ENCODE assay signal across 1 cellular context in genomic region chr9:137672907-137673791, GRCh38.
TF ChIP-seq lines count a peak whose summit lies in the region.

No MANE protein-coding gene starts in this region.

TF ChIP-seq in GM12878, 131 proteins besides CTCF, POLR2A, EP300 and RAD21 (continued from another document and continues in another):
- TF ChIP-seq, protein P1, sequence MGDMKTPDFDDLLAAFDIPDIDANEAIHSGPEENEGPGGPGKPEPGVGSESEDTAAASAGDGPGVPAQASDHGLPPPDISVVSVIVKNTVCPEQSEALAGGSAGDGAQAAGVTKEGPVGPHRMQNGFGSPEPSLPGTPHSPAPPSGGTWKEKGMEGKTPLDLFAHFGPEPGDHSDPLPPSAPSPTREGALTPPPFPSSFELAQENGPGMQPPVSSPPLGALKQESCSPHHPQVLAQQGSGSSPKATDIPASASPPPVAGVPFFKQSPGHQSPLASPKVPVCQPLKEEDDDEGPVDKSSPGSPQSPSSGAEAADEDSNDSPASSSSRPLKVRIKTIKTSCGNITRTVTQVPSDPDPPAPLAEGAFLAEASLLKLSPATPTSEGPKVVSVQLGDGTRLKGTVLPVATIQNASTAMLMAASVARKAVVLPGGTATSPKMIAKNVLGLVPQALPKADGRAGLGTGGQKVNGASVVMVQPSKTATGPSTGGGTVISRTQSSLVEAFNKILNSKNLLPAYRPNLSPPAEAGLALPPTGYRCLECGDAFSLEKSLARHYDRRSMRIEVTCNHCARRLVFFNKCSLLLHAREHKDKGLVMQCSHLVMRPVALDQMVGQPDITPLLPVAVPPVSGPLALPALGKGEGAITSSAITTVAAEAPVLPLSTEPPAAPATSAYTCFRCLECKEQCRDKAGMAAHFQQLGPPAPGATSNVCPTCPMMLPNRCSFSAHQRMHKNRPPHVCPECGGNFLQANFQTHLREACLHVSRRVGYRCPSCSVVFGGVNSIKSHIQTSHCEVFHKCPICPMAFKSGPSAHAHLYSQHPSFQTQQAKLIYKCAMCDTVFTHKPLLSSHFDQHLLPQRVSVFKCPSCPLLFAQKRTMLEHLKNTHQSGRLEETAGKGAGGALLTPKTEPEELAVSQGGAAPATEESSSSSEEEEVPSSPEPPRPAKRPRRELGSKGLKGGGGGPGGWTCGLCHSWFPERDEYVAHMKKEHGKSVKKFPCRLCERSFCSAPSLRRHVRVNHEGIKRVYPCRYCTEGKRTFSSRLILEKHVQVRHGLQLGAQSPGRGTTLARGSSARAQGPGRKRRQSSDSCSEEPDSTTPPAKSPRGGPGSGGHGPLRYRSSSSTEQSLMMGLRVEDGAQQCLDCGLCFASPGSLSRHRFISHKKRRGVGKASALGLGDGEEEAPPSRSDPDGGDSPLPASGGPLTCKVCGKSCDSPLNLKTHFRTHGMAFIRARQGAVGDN (IDR thresholded peaks at IDR 0.05), result no peak
- no peak for TF ChIP-seq STAT3 (IDR thresholded peaks at IDR 0.05; ENCODE audit: low read depth, low read length)
- TF ChIP-seq SUZ12 (IDR thresholded peaks at IDR 0.05; ENCODE audit: unreplicated experiment), result no peak
- TF ChIP-seq KLF5 (IDR thresholded peaks at IDR 0.05; ENCODE audit: partially characterized antibody), result no peak
- no peak for TF ChIP-seq POLR2AphosphoS5 (IDR thresholded peaks at IDR 0.05; ENCODE audit: low read length)
- TF ChIP-seq ZNF622 (IDR thresholded peaks at IDR 0.05), result no peak
- TF ChIP-seq SMAD1 (IDR thresholded peaks at IDR 0.05; ENCODE audit: low read depth, partially characterized antibody), result no peak
- peak; percentile 97 for TF ChIP-seq MEF2B (IDR thresholded peaks at IDR 0.05; ENCODE audit: partially characterized antibody, poor library complexity, severe bottlenecking)
- no peak for TF ChIP-seq SREBF2 (IDR thresholded peaks at IDR 0.05; ENCODE audit: low read length)
- TF ChIP-seq, protein P2, sequence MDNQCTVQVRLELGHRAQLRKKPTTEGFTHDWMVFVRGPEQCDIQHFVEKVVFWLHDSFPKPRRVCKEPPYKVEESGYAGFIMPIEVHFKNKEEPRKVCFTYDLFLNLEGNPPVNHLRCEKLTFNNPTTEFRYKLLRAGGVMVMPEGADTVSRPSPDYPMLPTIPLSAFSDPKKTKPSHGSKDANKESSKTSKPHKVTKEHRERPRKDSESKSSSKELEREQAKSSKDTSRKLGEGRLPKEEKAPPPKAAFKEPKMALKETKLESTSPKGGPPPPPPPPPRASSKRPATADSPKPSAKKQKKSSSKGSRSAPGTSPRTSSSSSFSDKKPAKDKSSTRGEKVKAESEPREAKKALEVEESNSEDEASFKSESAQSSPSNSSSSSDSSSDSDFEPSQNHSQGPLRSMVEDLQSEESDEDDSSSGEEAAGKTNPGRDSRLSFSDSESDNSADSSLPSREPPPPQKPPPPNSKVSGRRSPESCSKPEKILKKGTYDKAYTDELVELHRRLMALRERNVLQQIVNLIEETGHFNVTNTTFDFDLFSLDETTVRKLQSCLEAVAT (IDR thresholded peaks at IDR 0.05), result 0 out of 2 replicates have a peak, but pooled peaks have one; percentile 45
- TF ChIP-seq CEBPB (IDR thresholded peaks at IDR 0.05; ENCODE audit: borderline replicate concordance in 1 of 2, low read depth in 2 of 2, low read length in 2 of 2), result no peak
- TF ChIP-seq SIN3A (IDR thresholded peaks at IDR 0.05; ENCODE audit: low read depth, low read length), result no peak
- TF ChIP-seq E2F4 (IDR thresholded peaks at IDR 0.05; ENCODE audit: low read depth, low read length), result no peak
- no peak for TF ChIP-seq RELA (IDR thresholded peaks at IDR 0.05; ENCODE audit: borderline replicate concordance, partially characterized antibody)
- no peak for TF ChIP-seq SUPT20H (IDR thresholded peaks at IDR 0.05; ENCODE audit: borderline replicate concordance, control insufficient read depth, low read depth, low read length)
- no peak for TF ChIP-seq FOS (IDR thresholded peaks at IDR 0.05; ENCODE audit: borderline replicate concordance, extremely low read depth, insufficient read length)
- TF ChIP-seq TARDBP (IDR thresholded peaks at IDR 0.05; ENCODE audit: borderline replicate concordance), result no peak
- TF ChIP-seq POU2F2 (IDR thresholded peaks at IDR 0.05; ENCODE audit: borderline replicate concordance, low read depth, low read length), result no peak
- no peak for TF ChIP-seq NFYA (IDR thresholded peaks at IDR 0.05; ENCODE audit: borderline replicate concordance, low read depth, low read length)
- TF ChIP-seq, protein P3, sequence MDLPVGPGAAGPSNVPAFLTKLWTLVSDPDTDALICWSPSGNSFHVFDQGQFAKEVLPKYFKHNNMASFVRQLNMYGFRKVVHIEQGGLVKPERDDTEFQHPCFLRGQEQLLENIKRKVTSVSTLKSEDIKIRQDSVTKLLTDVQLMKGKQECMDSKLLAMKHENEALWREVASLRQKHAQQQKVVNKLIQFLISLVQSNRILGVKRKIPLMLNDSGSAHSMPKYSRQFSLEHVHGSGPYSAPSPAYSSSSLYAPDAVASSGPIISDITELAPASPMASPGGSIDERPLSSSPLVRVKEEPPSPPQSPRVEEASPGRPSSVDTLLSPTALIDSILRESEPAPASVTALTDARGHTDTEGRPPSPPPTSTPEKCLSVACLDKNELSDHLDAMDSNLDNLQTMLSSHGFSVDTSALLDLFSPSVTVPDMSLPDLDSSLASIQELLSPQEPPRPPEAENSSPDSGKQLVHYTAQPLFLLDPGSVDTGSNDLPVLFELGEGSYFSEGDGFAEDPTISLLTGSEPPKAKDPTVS (IDR thresholded peaks at IDR 0.05; ENCODE audit: low read depth, low read length), result no peak
- TF ChIP-seq, protein P4, sequence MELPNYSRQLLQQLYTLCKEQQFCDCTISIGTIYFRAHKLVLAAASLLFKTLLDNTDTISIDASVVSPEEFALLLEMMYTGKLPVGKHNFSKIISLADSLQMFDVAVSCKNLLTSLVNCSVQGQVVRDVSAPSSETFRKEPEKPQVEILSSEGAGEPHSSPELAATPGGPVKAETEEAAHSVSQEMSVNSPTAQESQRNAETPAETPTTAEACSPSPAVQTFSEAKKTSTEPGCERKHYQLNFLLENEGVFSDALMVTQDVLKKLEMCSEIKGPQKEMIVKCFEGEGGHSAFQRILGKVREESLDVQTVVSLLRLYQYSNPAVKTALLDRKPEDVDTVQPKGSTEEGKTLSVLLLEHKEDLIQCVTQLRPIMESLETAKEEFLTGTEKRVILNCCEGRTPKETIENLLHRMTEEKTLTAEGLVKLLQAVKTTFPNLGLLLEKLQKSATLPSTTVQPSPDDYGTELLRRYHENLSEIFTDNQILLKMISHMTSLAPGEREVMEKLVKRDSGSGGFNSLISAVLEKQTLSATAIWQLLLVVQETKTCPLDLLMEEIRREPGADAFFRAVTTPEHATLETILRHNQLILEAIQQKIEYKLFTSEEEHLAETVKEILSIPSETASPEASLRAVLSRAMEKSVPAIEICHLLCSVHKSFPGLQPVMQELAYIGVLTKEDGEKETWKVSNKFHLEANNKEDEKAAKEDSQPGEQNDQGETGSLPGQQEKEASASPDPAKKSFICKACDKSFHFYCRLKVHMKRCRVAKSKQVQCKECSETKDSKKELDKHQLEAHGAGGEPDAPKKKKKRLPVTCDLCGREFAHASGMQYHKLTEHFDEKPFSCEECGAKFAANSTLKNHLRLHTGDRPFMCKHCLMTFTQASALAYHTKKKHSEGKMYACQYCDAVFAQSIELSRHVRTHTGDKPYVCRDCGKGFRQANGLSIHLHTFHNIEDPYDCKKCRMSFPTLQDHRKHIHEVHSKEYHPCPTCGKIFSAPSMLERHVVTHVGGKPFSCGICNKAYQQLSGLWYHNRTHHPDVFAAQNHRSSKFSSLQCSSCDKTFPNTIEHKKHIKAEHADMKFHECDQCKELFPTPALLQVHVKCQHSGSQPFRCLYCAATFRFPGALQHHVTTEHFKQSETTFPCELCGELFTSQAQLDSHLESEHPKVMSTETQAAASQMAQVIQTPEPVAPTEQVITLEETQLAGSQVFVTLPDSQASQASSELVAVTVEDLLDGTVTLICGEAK (IDR thresholded peaks at IDR 0.05; ENCODE audit: borderline replicate concordance), result no peak
- TF ChIP-seq BRCA1 (IDR thresholded peaks at IDR 0.05; ENCODE audit: low read depth, low read length), result no peak
- TF ChIP-seq NR2C2 (IDR thresholded peaks at IDR 0.05; ENCODE audit: borderline replicate concordance, control insufficient read depth, insufficient read length, low read depth), result no peak
- no peak for TF ChIP-seq ESRRA (IDR thresholded peaks at IDR 0.05; ENCODE audit: low read length)
- no peak for TF ChIP-seq TCF7 (IDR thresholded peaks at IDR 0.05; ENCODE audit: borderline replicate concordance)
- no peak for TF ChIP-seq CREM (IDR thresholded peaks at IDR 0.05; ENCODE audit: low read depth)
- peak; percentile 57 for TF ChIP-seq CUX1 (IDR thresholded peaks at IDR 0.05; ENCODE audit: insufficient replicate concordance, low read depth, low read length)
- TF ChIP-seq MTA3 (IDR thresholded peaks at IDR 0.05; ENCODE audit: borderline replicate concordance, low read length), result no peak
- peak; percentile 50; the same call in 1 of the 2 replicates for TF ChIP-seq NBN (IDR thresholded peaks at IDR 0.05)
- TF ChIP-seq IKZF2 (IDR thresholded peaks at IDR 0.05), result no peak
- no peak for TF ChIP-seq ZBED1 (IDR thresholded peaks at IDR 0.05; ENCODE audit: borderline replicate concordance)
- peak; percentile 54; the same call in 1 of the 2 replicates for TF ChIP-seq RB1 (IDR thresholded peaks at IDR 0.05; ENCODE audit: borderline replicate concordance)
- TF ChIP-seq MEF2A (IDR thresholded peaks at IDR 0.05; ENCODE audit: insufficient read depth, low read depth, low read length), result no peak
- TF ChIP-seq MXI1 (IDR thresholded peaks at IDR 0.05; ENCODE audit: low read depth, low read length), result peak; percentile 55
- TF ChIP-seq, protein P5, sequence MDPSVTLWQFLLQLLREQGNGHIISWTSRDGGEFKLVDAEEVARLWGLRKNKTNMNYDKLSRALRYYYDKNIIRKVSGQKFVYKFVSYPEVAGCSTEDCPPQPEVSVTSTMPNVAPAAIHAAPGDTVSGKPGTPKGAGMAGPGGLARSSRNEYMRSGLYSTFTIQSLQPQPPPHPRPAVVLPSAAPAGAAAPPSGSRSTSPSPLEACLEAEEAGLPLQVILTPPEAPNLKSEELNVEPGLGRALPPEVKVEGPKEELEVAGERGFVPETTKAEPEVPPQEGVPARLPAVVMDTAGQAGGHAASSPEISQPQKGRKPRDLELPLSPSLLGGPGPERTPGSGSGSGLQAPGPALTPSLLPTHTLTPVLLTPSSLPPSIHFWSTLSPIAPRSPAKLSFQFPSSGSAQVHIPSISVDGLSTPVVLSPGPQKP (IDR thresholded peaks at IDR 0.05; ENCODE audit: low read depth, low read length), result no peak
- no peak for TF ChIP-seq GABPA (IDR thresholded peaks at IDR 0.05; ENCODE audit: low read depth)
- TF ChIP-seq NRF1 (conservative IDR thresholded peaks at IDR 0.05; ENCODE audit: low read depth, low read length), result no peak
- no peak for TF ChIP-seq BCLAF1 (IDR thresholded peaks at IDR 0.05)
- 0 out of 2 replicates have a peak, but pooled peaks have one; percentile 60 for TF ChIP-seq RCOR1 (conservative IDR thresholded peaks at IDR 0.05; ENCODE audit: low read depth, low read length)
- TF ChIP-seq PML (IDR thresholded peaks at IDR 0.05; ENCODE audit: low read length), result no peak
